ENCODE assay signal across 19 cellular contexts in the genomic region with DNA sequence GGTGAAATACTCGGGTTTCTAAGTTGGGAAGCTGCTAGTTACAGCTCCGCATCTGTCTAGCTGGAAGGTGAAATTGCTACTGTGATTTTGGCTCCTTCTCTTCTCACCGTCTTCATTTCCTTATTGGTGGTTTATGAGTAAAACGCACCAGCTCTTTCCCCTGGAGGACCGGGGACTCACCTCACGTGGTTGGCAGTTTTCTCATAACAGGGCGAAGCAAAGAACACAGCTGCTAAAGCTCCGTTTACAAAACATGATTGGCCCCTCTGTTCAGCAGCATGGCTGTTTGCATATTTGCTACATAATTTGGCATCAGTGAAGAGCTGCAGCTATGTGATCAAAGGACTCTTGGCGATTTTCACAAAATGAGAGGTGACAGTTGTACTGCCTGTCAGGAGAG. TPM values are rescaled to one million over a fixed set of nuclear protein-coding genes. Genes with fewer than 3 reads are reported as not detected.
DNase-seq lines count a peak whose midpoint lies in the region; ATAC-seq and TF ChIP-seq lines count a peak whose summit lies in the region.
"Had no signal": no experiment of that assay in that cellular context is flagged by ENCODE, and none has a peak within 500 bp of the region (broad histone marks: within the 10 kb centered on the region; RNA-seq: fewer than 3 reads in every experiment).

No MANE protein-coding gene starts in this region.

- intact Hi-C loops in left colon (cut with DNase I, micrococcal nuclease) (no loop called here), right lobe of liver (cut with DNase I) (no loop called here)

- H3K36me3 Mint-ChIP-seq in immature natural killer cell, result peaks cover 0 to 5% (median 0%) of the 10 kb centered on the region in 3 donors
- H3K36me3 Mint-ChIP-seq: CD14-positive monocyte had no signal

- no peak overlapping the region for H3K27ac Mint-ChIP-seq in immature natural killer cell
- H3K27ac Mint-ChIP-seq: CD14-positive monocyte had no signal

- no peaks in the 10 kb centered on the region for H3K9me3 ChIP-seq in right lobe of liver

- H3K4me3 Mint-ChIP-seq in immature natural killer cell, result no peak overlapping the region

- peaks cover 0 to 4% (median 0%) of the 10 kb centered on the region in 6 donors for H3K9me3 Mint-ChIP-seq in immature natural killer cell

- no peaks in the 10 kb centered on the region for H3K36me3 ChIP-seq in right lobe of liver

- 60% methylated on average over 9 of the region's 9 CpGs for WGBS in right lobe of liver (ENCODE audit: insufficient coverage, low coverage, low lambda C conversion rate, missing lambda C conversion rate)

- peaks cover 25 to 43% (median 27%) of the 10 kb centered on the region in 3 donors for H3K27me3 Mint-ChIP-seq in immature natural killer cell (ENCODE audit: low read depth in 3 of 3)

- DNase-seq in NCI-H2171 treated with DMSO at 0.1 percent for 48 hours (lab: John Stamatoyannopoulos, UW) (peak; percentile 20), NCI-H2171 (lab: John Stamatoyannopoulos, UW) (no peak), NCI-H526 treated with DMSO at 0.1 percent for 48 hours (lab: John Stamatoyannopoulos, UW) (peak; percentile 68), left colon (no peak), HT-29 (ENCODE audit: low spot score) (no peak), immature natural killer cell (no peak), right lobe of liver (no peak)
- DNase-seq: COR-L47, DMS53, GM23248, KG1, NCI-H1092, NCI-H187 treated with DMSO at 0.1 percent for 48 hours, NCI-H226 had no signal

- peaks cover 0 to 14% of the 10 kb centered on the region in 2 donors for H3K27me3 ChIP-seq in right lobe of liver

- H3K4me3 ChIP-seq in right lobe of liver, result no peak overlapping the region
- H3K4me3 ChIP-seq: GM12878, GM23248 had no signal

- TF ChIP-seq CTCF in right lobe of liver (IDR thresholded peaks at IDR 0.05), result no peak

- H3K4me1 ChIP-seq in right lobe of liver, result no peaks in the 10 kb centered on the region

- H3K27ac ChIP-seq in right lobe of liver, result no peak overlapping the region
- H3K27ac ChIP-seq: GM23248 had no signal

- H3K4me1 Mint-ChIP-seq in immature natural killer cell, result peaks cover 0 to 10% of the 10 kb centered on the region in 2 donors
- H3K4me1 Mint-ChIP-seq: CD14-positive monocyte had no signal

- ATAC-seq in left colon (peak; percentile 39), HG02759 (IDR thresholded peaks at IDR 0.05; ENCODE audit: unreplicated experiment) (no peak), right lobe of liver (no peak)
- ATAC-seq: GM12878, Right ventricle myocardium inferior, SK-N-SH treated with all-trans-retinoic acid at 6 μM for 48 hours had no signal

- no peak for TF ChIP-seq POLR2A in right lobe of liver (IDR thresholded peaks at IDR 0.05)

RNA-seq across cellular contexts. Expression of a gene that starts 20.5 kb away (rescaled TPM):
- total RNA-seq in left colon, result 10 to 100 TPM; 41.2 to 46.7 TPM
- 15.4 and 15.8 TPM in 2 replicates for total RNA-seq in HT-29 (2014; rRNA removed; shearing (Covaris generic))
- polyA plus RNA-seq in immature natural killer cell, result 10 to 100 TPM in 2 of 3 donors, 1 to 10 TPM in 1; 4.3 to 14.8 (median 10.1) TPM
- total RNA-seq in right lobe of liver, result 10 to 100 TPM; 11.3 to 14.0 (median 12.5) TPM

Comparison
In these comparisons a context has a peak if more than half of its experiments do, and no peak if none do; other contexts are left out.
1. DNase-seq: peak in NCI-H2171 treated with DMSO at 0.1 percent for 48 hours (single experiment) and NCI-H526 treated with DMSO at 0.1 percent for 48 hours (single experiment); none in NCI-H2171 (single experiment), left colon (0 of 2), HT-29 (single experiment), immature natural killer cell (0 of 3) and right lobe of liver (0 of 3).